25 cellular contexts compared by ENCODE assay signal in genomic region chr1:54415533-54415932, GRCh38.
"Had no signal": no experiment of that assay in that cellular context is flagged by ENCODE, and none has a peak within 500 bp of the region (broad histone marks: within the 10 kb centered on the region; RNA-seq: fewer than 3 reads in every experiment).

No MANE protein-coding gene starts in this region.

- H3K4me3 ChIP-seq: esophagus squamous epithelium had no signal

- DNase-seq: activated CD4-positive, alpha-beta memory T cell treated with anti-CD3 and anti-CD28 coated beads for 36 hours; activated CD4-positive, alpha-beta T cell treated with anti-CD3 and anti-CD28 coated beads for 36 hours; activated CD4-positive, alpha-beta T cell treated with anti-CD3 and anti-CD28 coated beads, Interleukin-2, amount 10 ng/mL, durations not matched to agents 24 days and 14 days; activated CD4-positive, CD25-positive, alpha-beta regulatory T cell; activated CD4-positive, CD25-positive, alpha-beta regulatory T cell treated with anti-CD3 and anti-CD28 coated beads, Interleukin-2, amount 50 U/mL, for 72 hours; activated CD8-positive, alpha-beta memory T cell treated with anti-CD3 and anti-CD28 coated beads, Interleukin-2, amount 10 ng/mL, durations not matched to agents 7 days and 5 days; activated CD8-positive, alpha-beta memory T cell treated with anti-CD3 and anti-CD28 coated beads, Interleukin-2, amount 50 U/mL, for 4 hours; activated CD8-positive, alpha-beta T cell treated with anti-CD3 and anti-CD28 coated beads, Interleukin-2, amount 10 ng/mL, durations not matched to agents 7 days and 5 days; activated effector memory CD4-positive, alpha-beta T cell treated with anti-CD3 and anti-CD28 coated beads, Interleukin-2, amount 50 U/mL, for 16 hours; activated naive CD4-positive, alpha-beta T cell treated with anti-CD3 and anti-CD28 coated beads for 36 hours; activated naive CD8-positive, alpha-beta T cell treated with anti-CD3 and anti-CD28 coated beads for 36 hours; activated T-cell treated with anti-CD3 and anti-CD28 coated beads, Interleukin-2, amount 50 U/mL, for 1 hour; activated T-cell treated with anti-CD3 and anti-CD28 coated beads, Interleukin-2, amount 50 U/mL, for 48 hours; amniotic stem cell; brain microvascular endothelial cell; cortex of kidney; effector CD8-positive, alpha-beta T cell; esophagus squamous epithelium; foreskin melanocyte; T-helper 2 cell had no signal

- H3K9me3 ChIP-seq: esophagus squamous epithelium had no signal

- FAIRE-seq: astrocyte, colon, endometrium, endothelial cell of umbilical vein had no signal

- H3K36me3 ChIP-seq: brain microvascular endothelial cell, esophagus squamous epithelium had no signal

- H3K27ac ChIP-seq: brain microvascular endothelial cell, epithelial cell of prostate, esophagus squamous epithelium had no signal

- H3K27me3 ChIP-seq: brain microvascular endothelial cell, esophagus squamous epithelium had no signal

- ATAC-seq: activated CD4-positive, alpha-beta T cell treated with anti-CD3 and anti-CD28 coated beads for 36 hours; activated CD8-positive, alpha-beta T cell treated with anti-CD3 and anti-CD28 coated beads, Interleukin-2, amount 10 ng/mL, durations not matched to agents 7 days and 5 days had no signal
